1 cellular context compared by ENCODE assay signal in the genomic region with DNA sequence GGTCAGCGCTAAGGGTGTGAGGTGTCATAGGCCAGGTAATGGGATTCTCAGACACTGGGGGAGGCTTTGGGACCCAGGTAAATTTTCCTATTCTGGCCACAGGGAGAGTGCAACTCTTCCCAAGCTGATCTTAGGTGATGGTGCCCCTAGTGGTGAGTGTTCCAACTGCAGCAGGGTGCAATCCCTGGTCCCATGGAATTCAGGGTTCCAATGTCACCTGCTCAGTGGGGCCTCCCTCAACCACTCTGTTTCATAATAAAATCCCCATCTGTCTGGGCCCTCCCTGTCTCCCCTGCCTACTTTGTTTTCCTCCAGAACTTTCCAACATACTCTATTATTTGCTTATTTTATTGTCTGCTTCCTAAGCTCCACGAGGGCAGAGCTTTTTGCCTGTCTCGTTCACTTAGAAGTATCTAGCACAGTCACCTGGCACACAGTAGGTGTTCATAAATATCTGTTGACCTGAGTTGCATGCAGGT.
A peak's percentile ranks its signal among the peaks of the same experiment; 100 is the strongest.
TF ChIP-seq lines count a peak whose summit lies in the region.

No MANE protein-coding gene starts in this region.

TF ChIP-seq in HepG2, 621 proteins besides CTCF, POLR2A, EP300 and RAD21:
- no peak for TF ChIP-seq AHDC1 (CRISPR knock-in tag; IDR thresholded peaks at IDR 0.05; ENCODE audit: borderline replicate concordance)
- TF ChIP-seq STAG1 (CRISPR knock-in tag; IDR thresholded peaks at IDR 0.05): peak; percentile 46
- TF ChIP-seq ZNF318 (CRISPR knock-in tag; IDR thresholded peaks at IDR 0.05): no peak
